8 cellular contexts compared by ENCODE assay signal in the genomic region with DNA sequence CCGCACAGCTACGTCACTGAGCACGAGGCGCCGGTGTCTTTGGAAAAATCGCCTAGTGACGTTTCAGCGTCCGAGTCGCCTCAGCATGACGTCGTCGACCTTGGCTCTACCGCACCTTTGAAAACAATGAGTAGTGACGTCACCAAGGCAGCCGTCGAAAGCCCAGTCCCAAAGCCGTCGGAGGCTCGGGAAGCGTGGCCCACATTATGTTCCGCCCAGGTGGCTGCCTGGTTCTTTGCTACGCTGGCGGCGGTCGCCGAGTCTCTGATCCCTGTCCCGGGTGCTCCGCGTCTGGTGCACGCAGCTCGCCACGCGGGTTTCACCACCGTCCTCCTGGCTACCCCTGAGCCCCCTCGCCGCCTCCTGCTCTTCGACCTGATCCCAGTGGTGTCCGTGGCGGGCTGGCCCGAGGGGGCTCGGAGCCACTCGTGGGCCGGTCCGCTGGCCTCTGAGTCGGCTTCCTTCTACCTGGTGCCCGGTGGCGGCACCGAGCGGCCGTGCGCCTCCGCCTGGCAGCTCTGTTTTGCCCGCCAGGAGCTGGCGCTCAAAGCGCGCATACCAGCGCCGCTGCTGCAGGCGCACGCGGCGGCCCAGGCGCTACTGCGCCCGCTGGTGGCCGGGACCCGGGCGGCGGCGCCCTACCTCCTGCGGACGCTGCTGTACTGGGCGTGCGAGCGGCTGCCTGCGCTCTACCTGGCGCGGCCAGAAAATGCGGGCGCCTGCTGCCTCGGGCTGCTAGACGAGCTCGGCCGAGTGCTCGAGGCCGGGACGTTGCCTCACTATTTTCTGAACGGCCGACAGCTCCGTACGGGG. TPM values are rescaled to one million over a fixed set of nuclear protein-coding genes. Genes with fewer than 3 reads are reported as not detected.
DNase-seq lines count a peak whose midpoint lies in the region; ATAC-seq and TF ChIP-seq lines count a peak whose summit lies in the region.

No MANE protein-coding gene starts in this region.

- intact Hi-C loops in activated B cell treated with CpG ODN at 0.5 μM for 24 hours (cut with micrococcal nuclease) = loop anchor here (1.0 to 5.0 kb wide), 3 partner anchors 80 to 389 kb away; no protein-coding TSS in a partner anchor

- no peaks in the 10 kb centered on the region for H3K27me3 ChIP-seq in smooth muscle cell (ENCODE audit: low read depth)

- no peaks in the 10 kb centered on the region for H3K36me3 ChIP-seq in smooth muscle cell (ENCODE audit: low read depth)

- H3K4me1 ChIP-seq in smooth muscle cell (ENCODE audit: low read depth) = peaks cover 22% of the 10 kb centered on the region

- WGBS in smooth muscle cell (ENCODE audit: low lambda C conversion rate) = 4% methylated on average over 92 of the region's 92 CpGs

- H4K20me1 ChIP-seq in smooth muscle cell (ENCODE audit: low read depth) = peaks cover 12% of the 10 kb centered on the region

- peaks cover 52% of the 10 kb centered on the region for H3K4me1 Mint-ChIP-seq in activated B cell treated with CpG ODN at 0.5 μM for 24 hours

- POLR2A ChIA-PET in activated B cell treated with CpG ODN at 0.5 μM for 24 hours (lab: Charles Lee) = interaction anchor here (0.9 to 3.9 kb wide), 18 partner anchors 9 to 250 kb away, joined by 3 to 87 read pairs (median 10); partner anchors contain the start of genes ACAP1, CD68, POLR2A and SENP3

- H3K27ac ChIP-seq in 22Rv1 (peak overlapping the region; percentile 92), smooth muscle cell (ENCODE audit: low read depth) (peak overlapping the region; percentile 70)

- CTCF ChIA-PET in activated B cell treated with CpG ODN at 0.5 μM for 24 hours (lab: Charles Lee) = interaction anchor here (0.8 to 3.0 kb wide), 34 partner anchors 9 to 448 kb away, joined by 3 to 31 read pairs (median 4); partner anchors contain the start of genes CHRNB1, SENP3, SLC2A4 and SLC35G6

- peak overlapping the region; percentile 93 for H3K27ac Mint-ChIP-seq in activated B cell treated with CpG ODN at 0.5 μM for 24 hours

- H3K4me2 ChIP-seq in smooth muscle cell = peak overlapping the region; percentile 88

- peaks cover 16% of the 10 kb centered on the region for H3F3A ChIP-seq in smooth muscle cell (ENCODE audit: low read depth)

- peaks cover 4% of the 10 kb centered on the region for H3K36me3 Mint-ChIP-seq in activated B cell treated with CpG ODN at 0.5 μM for 24 hours (ENCODE audit: low read depth)

- H3K9me3 ChIP-seq in smooth muscle cell (replicated peaks; ENCODE audit: low read depth) = no peaks in the 10 kb centered on the region

- H3K9ac ChIP-seq in smooth muscle cell (ENCODE audit: low read depth) = no peak overlapping the region

- DNase-seq in NCI-H2171 (lab: John Stamatoyannopoulos, UW) = peak; percentile 78
- DNase-seq in activated B cell treated with CpG ODN at 0.5 μM for 24 hours = peak; percentile 74
- peak; percentile 73 to 81 for DNase-seq in cardiac fibroblast (ENCODE audit: low read depth in 2 of 2)
- peak; percentile 40 for DNase-seq in inferior parietal cortex (ENCODE audit: extremely low spot score)
- no peak for DNase-seq in smooth muscle cell (lab: John Stamatoyannopoulos, UW; ENCODE audit: unreplicated experiment)

- H2AFZ ChIP-seq in smooth muscle cell (ENCODE audit: low read depth) = no peak overlapping the region

- peak; percentile 99 for TF ChIP-seq CTCF in 22Rv1 (IDR thresholded peaks at IDR 0.05)
- TF ChIP-seq CTCF in activated B cell treated with CpG ODN at 0.5 μM for 24 hours (IDR thresholded peaks at IDR 0.05) = no peak
- no peak for TF ChIP-seq CTCF in cardiac fibroblast (IDR thresholded peaks at IDR 0.05; ENCODE audit: low read depth, low read length)
- TF ChIP-seq CTCF in smooth muscle cell (IDR thresholded peaks at IDR 0.05; ENCODE audit: borderline replicate concordance, insufficient read depth, poor library complexity, severe bottlenecking) = peak; percentile 68

- H3K4me3 ChIP-seq in cardiac fibroblast (replicated peaks in 1 of 2; ENCODE audit: low read depth in 2 of 2, low read length in 2 of 2) (peak overlapping the region; percentile 21 to 37), smooth muscle cell (peak overlapping the region; percentile 61)

- H3K27me3 Mint-ChIP-seq in activated B cell treated with CpG ODN at 0.5 μM for 24 hours = peaks cover 21% of the 10 kb centered on the region

- no peaks in the 10 kb centered on the region for H3K9me3 Mint-ChIP-seq in activated B cell treated with CpG ODN at 0.5 μM for 24 hours

- H3K4me3 Mint-ChIP-seq in activated B cell treated with CpG ODN at 0.5 μM for 24 hours = peak overlapping the region; percentile 94

- ATAC-seq in GM18861 (IDR thresholded peaks at IDR 0.05; ENCODE audit: unreplicated experiment) = peak; percentile 37
- ATAC-seq in activated B cell treated with CpG ODN at 0.5 μM for 24 hours (ENCODE audit: low read depth) = peak; percentile 53
- ATAC-seq in HG02763 (IDR thresholded peaks at IDR 0.05; ENCODE audit: unreplicated experiment) = no peak

- H3K79me2 ChIP-seq in smooth muscle cell (ENCODE audit: low read depth) = no peaks in the 10 kb centered on the region

RNA-seq across cellular contexts. Expression of gene TMEM102, which starts 1.5 kb away (rescaled TPM):
- 13.4 and 14.8 TPM in 2 replicates for total RNA-seq in activated B cell treated with CpG ODN at 0.5 μM for 24 hours
- total RNA-seq in smooth muscle cell = 7.3 and 10.0 TPM in 2 replicates
- polyA plus RNA-seq in smooth muscle cell = 10.5 and 11.9 TPM in 2 replicates

RNA-seq across cellular contexts. Expression of gene FGF11, which starts 2.5 kb away (rescaled TPM):
- total RNA-seq in activated B cell treated with CpG ODN at 0.5 μM for 24 hours (1.3 and 2.8 TPM in 2 replicates), smooth muscle cell (21.3 and 28.5 TPM in 2 replicates)
- 13.9 and 30.9 TPM in 2 replicates for polyA plus RNA-seq in smooth muscle cell

RNA-seq across cellular contexts. Expression of gene CHRNB1, which starts 8.1 kb away (rescaled TPM):
- 5.9 and 6.0 TPM in 2 replicates for total RNA-seq in activated B cell treated with CpG ODN at 0.5 μM for 24 hours
- total RNA-seq in smooth muscle cell = 8.9 and 12.2 TPM in 2 replicates
- polyA plus RNA-seq in smooth muscle cell = 19.0 and 22.5 TPM in 2 replicates

RNA-seq across cellular contexts. Expression of gene SPEM3, which starts 8.1 kb away (rescaled TPM):
- total RNA-seq in activated B cell treated with CpG ODN at 0.5 μM for 24 hours (not detected in 2 replicates), smooth muscle cell (not detected in 2 replicates)
- polyA plus RNA-seq in smooth muscle cell = 0.14 TPM in 1 of 2 replicates, not detected in the other

RNA-seq across cellular contexts. Expression of gene SPEM2, which starts 11.3 kb away (rescaled TPM):
- total RNA-seq in activated B cell treated with CpG ODN at 0.5 μM for 24 hours = not detected in 2 replicates
- 0.22 TPM in 1 of 2 replicates, not detected in the other for total RNA-seq in smooth muscle cell
- polyA plus RNA-seq in smooth muscle cell = 0.56 and 1.0 TPM in 2 replicates

Comparison
In these comparisons a context has a peak if more than half of its experiments do, and no peak if none do; other contexts are left out.
1. CTCF ChIP-seq: peak in 22Rv1 (single experiment) and smooth muscle cell (single experiment); none in activated B cell treated with CpG ODN at 0.5 μM for 24 hours (single experiment) and cardiac fibroblast (single experiment).